In the genomic region with DNA sequence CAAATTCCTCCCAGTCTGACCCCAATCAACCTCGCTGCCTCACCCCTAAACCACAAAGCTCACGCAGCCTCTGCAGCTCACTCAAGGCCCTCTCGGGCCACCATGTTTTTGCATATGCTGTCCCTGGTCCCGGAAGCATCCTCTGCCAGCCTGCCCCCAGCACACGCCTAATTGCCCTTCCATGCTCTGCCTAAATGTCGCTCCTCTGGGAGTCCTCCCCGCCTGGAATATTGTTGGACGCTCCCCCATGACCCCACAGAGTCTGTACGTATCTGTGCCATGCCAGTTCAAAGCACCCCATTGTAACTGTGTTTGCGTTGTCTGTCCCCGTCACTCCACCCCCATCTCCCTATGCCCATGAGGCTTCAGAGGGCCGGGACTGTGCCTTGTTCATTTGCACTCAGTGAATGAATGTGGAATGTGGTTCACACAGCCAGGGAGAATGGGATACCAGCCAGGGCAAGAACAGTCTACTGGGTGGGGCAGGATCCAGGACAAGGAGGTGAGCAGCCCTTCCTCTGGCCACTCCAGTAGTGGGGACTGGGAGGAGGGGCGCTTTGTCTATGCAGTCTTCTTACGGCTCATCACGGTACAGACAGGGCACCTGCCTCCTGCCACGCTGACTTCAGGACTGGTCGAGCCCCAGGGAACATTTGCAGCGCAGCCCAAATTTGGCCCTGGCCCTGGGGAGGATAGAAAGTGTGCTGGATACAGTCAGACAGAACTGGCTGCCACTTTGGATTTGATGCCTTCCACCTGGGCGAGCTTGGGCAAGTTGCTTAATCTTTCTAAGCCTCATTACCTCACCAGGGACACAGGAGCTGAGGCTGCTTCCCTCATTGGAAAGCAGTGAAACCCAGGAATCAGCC, we compare ENCODE assay signal across 26 cellular contexts. TPM values are rescaled to one million over a fixed set of nuclear protein-coding genes. Genes with fewer than 3 reads are reported as not detected.
DNase-seq lines count a peak whose midpoint lies in the region; ATAC-seq and TF ChIP-seq lines count a peak whose summit lies in the region.
"Had no signal": no experiment of that assay in that cellular context is flagged by ENCODE, and none has a peak within 500 bp of the region (broad histone marks: within the 10 kb centered on the region; RNA-seq: fewer than 3 reads in every experiment).

No MANE protein-coding gene starts in this region.

- no peaks in the 10 kb centered on the region for H3K36me3 ChIP-seq in lung (ENCODE audit: control insufficient read depth in 2 of 2, insufficient read depth in 2 of 2, low read length in 2 of 2)
- H3K36me3 ChIP-seq in vagina: no peaks in the 10 kb centered on the region
- no peaks in the 10 kb centered on the region for H3K36me3 ChIP-seq in PC-3 (ENCODE audit: low read depth, low read length)
- H3K36me3 ChIP-seq in HAP-1 (replicated peaks): no peaks in the 10 kb centered on the region

- H3K4me3 ChIP-seq in lung: no peak overlapping the region
- no peak overlapping the region for H3K4me3 ChIP-seq in vagina
- H3K4me3 ChIP-seq in PC-3 (ENCODE audit: low read length): no peak overlapping the region
- no peak overlapping the region for H3K4me3 ChIP-seq in HAP-1
- H3K4me3 ChIP-seq: coronary artery, GM12878, GM23338, SK-N-MC, smooth muscle cell had no signal

- intact Hi-C loops in Right ventricle myocardium inferior (cut with DNase I) (no loop called here), left cardiac atrium (cut with DNase I) (loop anchor here in 1 of 2 donors (10.0 kb wide), 1 partner anchor 147 kb away; no protein-coding TSS in a partner anchor), vagina (cut with DNase I) (no loop called here), PC-3 (cut with micrococcal nuclease) (no loop called here)

- H3K9me2 ChIP-seq in PC-3 (replicated peaks; ENCODE audit: low read length): no peaks in the 10 kb centered on the region

- no peaks in the 10 kb centered on the region for H3K79me2 ChIP-seq in PC-3 (ENCODE audit: low read length)
- H3K79me2 ChIP-seq: parathyroid adenoma had no signal

- no peaks in the 10 kb centered on the region for H3F3A ChIP-seq in PC-3 (ENCODE audit: low read length, unreplicated experiment)

- H3K9me3 ChIP-seq in lung (ENCODE audit: control insufficient read depth in 2 of 2, insufficient read depth in 1 of 2, low read length in 1 of 2) (no peaks in the 10 kb centered on the region), vagina (no peaks in the 10 kb centered on the region), PC-3 (ENCODE audit: low read length) (no peaks in the 10 kb centered on the region), HAP-1 (no peaks in the 10 kb centered on the region)

- H3K27ac ChIP-seq in lung (ENCODE audit: low read depth in 1 of 2, low read length in 1 of 2) (no peak overlapping the region), vagina (no peak overlapping the region), PC-3 (ENCODE audit: low read length) (no peak overlapping the region)
- H3K27ac ChIP-seq: coronary artery, parathyroid adenoma, SK-N-MC had no signal

- BruUV-seq in PC-3 (replicated peaks; lab: Mats Ljungman, UMichigan): no TSS peak

- H3K9ac ChIP-seq in PC-3 (ENCODE audit: low read length): no peak overlapping the region
- H3K9ac ChIP-seq: parathyroid adenoma had no signal

- 76 to 85% methylated on average over 19 of the region's 19 CpGs for WGBS in lung, 2 donors

- CTCF ChIA-PET in PC-3 (lab: Charles Lee): no interaction called here

- H3K4me1 ChIP-seq in lung (ENCODE audit: control insufficient read depth in 2 of 2, insufficient read depth in 2 of 2, low read length in 2 of 2): no peaks in the 10 kb centered on the region
- no peaks in the 10 kb centered on the region for H3K4me1 ChIP-seq in vagina
- no peaks in the 10 kb centered on the region for H3K4me1 ChIP-seq in PC-3 (ENCODE audit: insufficient read depth, low read length)
- no peaks in the 10 kb centered on the region for H3K4me1 ChIP-seq in HAP-1
- H3K4me1 ChIP-seq: parathyroid adenoma had no signal

- ATAC-seq in Right ventricle myocardium inferior: peak; percentile 18
- ATAC-seq in left cardiac atrium: no peak
- peak; percentile 67 for ATAC-seq in esophagus mucosa
- peak; percentile 7 for ATAC-seq in lung (ENCODE audit: insufficient read depth, low FRiP score)
- ATAC-seq in PC-3: no peak
- ATAC-seq: activated CD4-positive, CD25-positive, alpha-beta regulatory T cell treated with anti-CD3 and anti-CD28 coated beads, Interleukin-2, amount 50 U/mL, for 24 hours; activated T-helper 17 cell treated with anti-CD3 and anti-CD28 coated beads, Interleukin-2, amount 50 U/mL, for 72 hours; GM12878; GM23338 had no signal

- no peaks in the 10 kb centered on the region for H4K20me1 ChIP-seq in PC-3 (ENCODE audit: low read length)

- DNase-seq in Right ventricle myocardium inferior (ENCODE audit: missing footprints) (no peak), left cardiac atrium (no peak), lung (ENCODE audit: low spot score) (no peak), vagina (ENCODE audit: extremely low spot score in 2 of 2) (peak; percentile 62 to 79), PC-3 (no peak), HAP-1 (ENCODE audit: low spot score in 2 of 2) (no peak)
- DNase-seq: activated CD4-positive, alpha-beta T cell treated with anti-CD3 and anti-CD28 coated beads, Interleukin-2, amount 50 U/mL, for 4 hours; activated CD8-positive, alpha-beta memory T cell treated with anti-CD3 and anti-CD28 coated beads, Interleukin-2, amount 50 U/mL, for 4 hours; DMS153; effector memory CD4-positive, alpha-beta T cell; MV-4-11; NCI-H1436; NCI-H446 treated with DMSO at 0.1 percent for 48 hours; OCI-M1; stimulated activated naive CD4-positive, alpha-beta T cell treated with Interleukin-2 at 50 U/mL for 16 hours had no signal

- POLR2A ChIA-PET in PC-3 (lab: Charles Lee; ENCODE audit: unreplicated experiment): no interaction called here

- TF ChIP-seq POLR2A in vagina (IDR thresholded peaks at IDR 0.05): no peak

- no peak overlapping the region for H3K4me2 ChIP-seq in PC-3 (ENCODE audit: low read length)
- H3K4me2 ChIP-seq: GM23338, smooth muscle cell had no signal

- H2AFZ ChIP-seq in PC-3 (ENCODE audit: low read length): no peak overlapping the region
- H2AFZ ChIP-seq: GM23338, parathyroid adenoma had no signal

- TF ChIP-seq CTCF in lung (IDR thresholded peaks at IDR 0.05; ENCODE audit: control extremely low read depth, extremely low read depth) (no peak), vagina (IDR thresholded peaks at IDR 0.05) (no peak), PC-3 (conservative IDR thresholded peaks at IDR 0.05; ENCODE audit: low read depth, low read length) (no peak)

- H3K27me3 ChIP-seq in lung (ENCODE audit: control insufficient read depth, insufficient read depth) (no peaks in the 10 kb centered on the region), vagina (no peaks in the 10 kb centered on the region), PC-3 (ENCODE audit: low read length) (no peaks in the 10 kb centered on the region), HAP-1 (ENCODE audit: low read depth) (no peaks in the 10 kb centered on the region)

- in situ Hi-C loops in HAP-1 (cut with MboI; ENCODE audit: low sequenced_read_pairs): no loop called here

RNA-seq across cellular contexts. Expression of a gene that starts 48.5 kb away (rescaled TPM):
- total RNA-seq in Right ventricle myocardium inferior (0.22 TPM), left cardiac atrium (under 1 TPM in 1 of 2 donors, not detected in 1; 0.05 TPM), esophagus mucosa (not detected), lung (1 to 10 TPM; 1.2 to 2.2 TPM), vagina (not detected), PC-3 (2014; rRNA removed) (not detected in 2 replicates)
- polyA plus RNA-seq in lung: under 1 TPM; 0.30 to 0.56 TPM
- total RNA-seq: activated T-helper 17 cell treated with anti-CD3 and anti-CD28 coated beads, Interleukin-2, amount 50 U/mL, for 72 hours; LHCN-M2; smooth muscle cell had no signal
- polyA plus RNA-seq: AG04450 had no signal

Comparison
In these comparisons a context has a peak if more than half of its experiments do, and no peak if none do; other contexts are left out.
1. ATAC-seq: peak in Right ventricle myocardium inferior (single experiment), esophagus mucosa (single experiment) and lung (single experiment); none in left cardiac atrium (0 of 2) and PC-3 (single experiment).
2. DNase-seq: peak in vagina (2 of 2); none in Right ventricle myocardium inferior (single experiment), left cardiac atrium (single experiment), lung (single experiment), PC-3 (single experiment) and HAP-1 (0 of 2).